Comparison of ENCODE assay signal across 1 cellular context in genomic region chr17:43559161-43559816, GRCh38.
TF ChIP-seq lines count a peak whose summit lies in the region.

No MANE protein-coding gene starts in this region.

TF ChIP-seq in HepG2, 621 proteins besides CTCF, POLR2A, EP300 and RAD21 (continued from another document and continues in another):
- TF ChIP-seq YEATS2 (CRISPR knock-in tag; IDR thresholded peaks at IDR 0.05; ENCODE audit: borderline replicate concordance) = no peak
- TF ChIP-seq TOE1 (CRISPR knock-in tag; IDR thresholded peaks at IDR 0.05) = no peak
- TF ChIP-seq NKX3-1 (CRISPR knock-in tag; IDR thresholded peaks at IDR 0.05) = no peak
- TF ChIP-seq ZBTB1 (CRISPR knock-in tag; IDR thresholded peaks at IDR 0.05; ENCODE audit: borderline replicate concordance) = no peak
- no peak; the same call in 1 of the 2 replicates for TF ChIP-seq ZNF691 (CRISPR knock-in tag; IDR thresholded peaks at IDR 0.05; ENCODE audit: borderline replicate concordance, low read depth)
- TF ChIP-seq ZNF232 (CRISPR knock-in tag; IDR thresholded peaks at IDR 0.05; ENCODE audit: borderline replicate concordance) = 0 out of 2 replicates have a peak, but pooled peaks have one; percentile 9
- peak; percentile 50; the same call in 1 of the 2 replicates for TF ChIP-seq HOXA3 (CRISPR knock-in tag; IDR thresholded peaks at IDR 0.05)
- TF ChIP-seq SNAPC5 (CRISPR knock-in tag; IDR thresholded peaks at IDR 0.05; ENCODE audit: borderline replicate concordance) = no peak
- TF ChIP-seq ZIK1 (CRISPR knock-in tag; IDR thresholded peaks at IDR 0.05; ENCODE audit: borderline replicate concordance, low read depth) = 0 out of 2 replicates have a peak, but pooled peaks have one; percentile 15
- TF ChIP-seq ZNF589 (CRISPR knock-in tag; conservative IDR thresholded peaks at IDR 0.05) = no peak
- no peak for TF ChIP-seq MAFK (conservative IDR thresholded peaks at IDR 0.05 in 1 of 2, IDR thresholded peaks at IDR 0.05 in 1 of 2; ENCODE audit: low read length in 2 of 2)
- TF ChIP-seq E2F5 (CRISPR knock-in tag; conservative IDR thresholded peaks at IDR 0.05) = no peak
- TF ChIP-seq ZNF253 (CRISPR knock-in tag; IDR thresholded peaks at IDR 0.05; ENCODE audit: borderline replicate concordance) = no peak
- TF ChIP-seq GTF2F1 (IDR thresholded peaks at IDR 0.05; ENCODE audit: low read length) = no peak
- no peak for TF ChIP-seq ZNF20 (CRISPR knock-in tag; IDR thresholded peaks at IDR 0.05)
- no peak for TF ChIP-seq ZKSCAN5 (CRISPR knock-in tag; IDR thresholded peaks at IDR 0.05)
- peak; percentile 37 for TF ChIP-seq PCBP2 (optimal IDR thresholded peaks at IDR 0.05; ENCODE audit: low read depth, low read length, poor library complexity, severe bottlenecking)
- TF ChIP-seq SAFB2 (CRISPR knock-in tag; IDR thresholded peaks at IDR 0.05; ENCODE audit: borderline replicate concordance, low read depth) = 0 out of 2 replicates have a peak, but pooled peaks have one; percentile 63
- TF ChIP-seq REXO4 (CRISPR knock-in tag; IDR thresholded peaks at IDR 0.05; ENCODE audit: borderline replicate concordance) = no peak
- peak; percentile 26; the same call in 1 of the 2 replicates for TF ChIP-seq CC2D1A (CRISPR knock-in tag; IDR thresholded peaks at IDR 0.05)
- TF ChIP-seq NONO (IDR thresholded peaks at IDR 0.05) = no peak
- TF ChIP-seq NONO (CRISPR knock-in tag; conservative IDR thresholded peaks at IDR 0.05) = no peak
- TF ChIP-seq ZNF644 (CRISPR knock-in tag; IDR thresholded peaks at IDR 0.05; ENCODE audit: low read depth) = peak; percentile 67; the same call in 1 of the 2 replicates
- TF ChIP-seq NFAT5 (CRISPR knock-in tag; IDR thresholded peaks at IDR 0.05) = no peak
- TF ChIP-seq ZNF17 (CRISPR knock-in tag; IDR thresholded peaks at IDR 0.05) = no peak
- no peak for TF ChIP-seq E2F2 (CRISPR knock-in tag; IDR thresholded peaks at IDR 0.05; ENCODE audit: borderline replicate concordance)
- TF ChIP-seq ZNF878 (CRISPR knock-in tag; IDR thresholded peaks at IDR 0.05) = no peak
- TF ChIP-seq THAP11 (CRISPR knock-in tag; IDR thresholded peaks at IDR 0.05) = 0 out of 2 replicates have a peak, but pooled peaks have one; percentile 34
- no peak for TF ChIP-seq GRHL1 (CRISPR knock-in tag; conservative IDR thresholded peaks at IDR 0.05)
- no peak for TF ChIP-seq SMARCC2 (IDR thresholded peaks at IDR 0.05)
- no peak for TF ChIP-seq ZNF75D (CRISPR knock-in tag; IDR thresholded peaks at IDR 0.05; ENCODE audit: borderline replicate concordance)
- TF ChIP-seq GABPA (IDR thresholded peaks at IDR 0.05; ENCODE audit: low read depth, low read length) = no peak
- peak; percentile 48; the same call in 1 of the 2 replicates for TF ChIP-seq GABPA (CRISPR knock-in tag; IDR thresholded peaks at IDR 0.05; ENCODE audit: low read depth)
- no peak for TF ChIP-seq SP4 (CRISPR knock-in tag; IDR thresholded peaks at IDR 0.05)
- TF ChIP-seq TEAD3 (CRISPR knock-in tag; optimal IDR thresholded peaks at IDR 0.05; ENCODE audit: borderline replicate concordance) = peak; percentile 82
- TF ChIP-seq TRAFD1 (CRISPR knock-in tag; IDR thresholded peaks at IDR 0.05; ENCODE audit: borderline replicate concordance) = no peak
- no peak for TF ChIP-seq ZNF749 (CRISPR knock-in tag; IDR thresholded peaks at IDR 0.05; ENCODE audit: borderline replicate concordance)
- TF ChIP-seq KMT2B (CRISPR knock-in tag; IDR thresholded peaks at IDR 0.05) = no peak
- TF ChIP-seq BCLAF1 (IDR thresholded peaks at IDR 0.05) = no peak
- TF ChIP-seq CCDC6 (CRISPR knock-in tag; IDR thresholded peaks at IDR 0.05) = peak; percentile 57; the same call in 1 of the 2 replicates
- 0 out of 2 replicates have a peak, but pooled peaks have one; percentile 23 for TF ChIP-seq ZKSCAN1 (IDR thresholded peaks at IDR 0.05; ENCODE audit: low read length)
- TF ChIP-seq ZNF292 (CRISPR knock-in tag; IDR thresholded peaks at IDR 0.05; ENCODE audit: borderline replicate concordance, low read depth) = peak; percentile 38; the same call in 1 of the 2 replicates
- no peak; the same call in 1 of the 2 replicates for TF ChIP-seq ZNF362 (CRISPR knock-in tag; IDR thresholded peaks at IDR 0.05; ENCODE audit: borderline replicate concordance)
- TF ChIP-seq TFE3 (CRISPR knock-in tag; IDR thresholded peaks at IDR 0.05) = no peak
- TF ChIP-seq ZNF275 (CRISPR knock-in tag; IDR thresholded peaks at IDR 0.05; ENCODE audit: borderline replicate concordance) = no peak
